19 cellular contexts compared by ENCODE assay signal in genomic region chr16:89779917-89780316, GRCh38. TPM values are rescaled to one million over a fixed set of nuclear protein-coding genes. Genes with fewer than 3 reads are reported as not detected.
DNase-seq lines count a peak whose midpoint lies in the region; ATAC-seq lines count a peak whose summit lies in the region.
"Had no signal": no experiment of that assay in that cellular context is flagged by ENCODE, and none has a peak within 500 bp of the region (broad histone marks: within the 10 kb centered on the region; RNA-seq: fewer than 3 reads in every experiment).

No MANE protein-coding gene starts in this region.

- no peak for ATAC-seq in HG02610 (IDR thresholded peaks at IDR 0.05; ENCODE audit: unreplicated experiment)
- ATAC-seq: Panc1, SK-N-SH treated with all-trans-retinoic acid at 6 μM for 48 hours, T-cell had no signal

- no peaks in the 10 kb centered on the region for H3K9me3 ChIP-seq in HUES6 (ENCODE audit: control insufficient read depth, insufficient read depth, low read depth, low read length)
- H3K9me3 ChIP-seq: BE2C, HAP-1 had no signal

- no peaks in the 10 kb centered on the region for H3K27me3 ChIP-seq in H7 (ENCODE audit: control insufficient read depth, insufficient read depth, low read length)
- H3K27me3 ChIP-seq in HUES6 (ENCODE audit: control insufficient read depth, insufficient read depth, low read length) = no peaks in the 10 kb centered on the region
- H3K27me3 ChIP-seq: BE2C had no signal

- peak overlapping the region; percentile 15; the same call in 1 of the 2 replicates for H3K27ac ChIP-seq in HUES6 (ENCODE audit: low read depth, low read length)
- H3K27ac ChIP-seq: KMS-11 had no signal

- DNase-seq in H7 = peak; percentile 37
- peak; percentile 27 for DNase-seq in cerebellum (ENCODE audit: low spot score)
- DNase-seq in putamen (ENCODE audit: low spot score) = peak; percentile 25
- no peak for DNase-seq in NCI-H1417 treated with DMSO at 0.1 percent for 48 hours (lab: John Stamatoyannopoulos, UW)
- no peak for DNase-seq in NCI-H1694 (lab: John Stamatoyannopoulos, UW)
- DNase-seq: DMS79; NCI-H1092 treated with DMSO at 0.1 percent for 48 hours; NCI-H1694 treated with DMSO at 0.1 percent for 48 hours; NCI-H524; NCI-H774; NK-92 treated with Interleukin-12 subunit alpha and Interleukin-12 subunit beta, amount 100 ng/mL, for 24 hours; T-cell had no signal

- H3K4me1 ChIP-seq in HUES6 (ENCODE audit: control insufficient read depth, insufficient read depth, low read length) = peaks cover 4% of the 10 kb centered on the region; the same call in 1 of the 2 replicates
- H3K4me1 ChIP-seq: BE2C, HAP-1 had no signal

- H3K36me3 ChIP-seq in H7 (replicated peaks; ENCODE audit: control insufficient read depth, insufficient read depth, low read length) = peaks cover 36% of the 10 kb centered on the region
- H3K36me3 ChIP-seq in HUES6 (ENCODE audit: control insufficient read depth, insufficient read depth, low read length) = peaks cover 78% of the 10 kb centered on the region

- H3K4me3 ChIP-seq in H7 (ENCODE audit: insufficient read depth, low read depth, low read length) (no peak overlapping the region), HUES6 (ENCODE audit: low read depth, low read length) (no peak overlapping the region)
- H3K4me3 ChIP-seq: HAP-1 had no signal

- peak overlapping the region; percentile 20 for H3K9ac ChIP-seq in HUES6 (ENCODE audit: low read length)
- H3K9ac ChIP-seq: KMS-11 had no signal

RNA-seq across cellular contexts. Expression of gene FANCA, which starts 36.5 kb away (rescaled TPM):
- 51.9 and 52.0 TPM in 2 replicates for total RNA-seq in H7 (2014; rRNA removed; shearing (Covaris generic))
- total RNA-seq in cerebellum = 30.3 TPM

RNA-seq across cellular contexts. Expression of gene SPIRE2, which starts 48.4 kb away (rescaled TPM):
- 8.2 and 9.6 TPM in 2 replicates for total RNA-seq in H7 (2014; rRNA removed; shearing (Covaris generic))
- total RNA-seq in cerebellum = 24.0 TPM

RNA-seq across cellular contexts. Expression of gene ZNF276, which starts 58.6 kb away (rescaled TPM):
- total RNA-seq in H7 (2014; rRNA removed; shearing (Covaris generic)) = 8.0 and 11.4 TPM in 2 replicates
- 19.4 TPM for total RNA-seq in cerebellum

RNA-seq across cellular contexts. Expression of gene VPS9D1, which starts 59.2 kb away (rescaled TPM):
- total RNA-seq in H7 (2014; rRNA removed; shearing (Covaris generic)) = 1.9 and 4.5 TPM in 2 replicates
- 11.1 TPM for total RNA-seq in cerebellum

Comparison
In these comparisons a context has a peak if more than half of its experiments do, and no peak if none do; other contexts are left out.
1. DNase-seq: peak in H7 (single experiment), cerebellum (single experiment) and putamen (single experiment); none in NCI-H1417 treated with DMSO at 0.1 percent for 48 hours (single experiment) and NCI-H1694 (single experiment).